1 cellular context compared by ENCODE assay signal in genomic region chr4:22688236-22688635, GRCh38.
TF ChIP-seq lines count a peak whose summit lies in the region.

No MANE protein-coding gene starts in this region.

TF ChIP-seq in H1, 55 proteins besides CTCF, POLR2A, EP300 and RAD21 (continued from another document):
- TF ChIP-seq ATF2 (IDR thresholded peaks at IDR 0.05; ENCODE audit: low read length): no peak
- no peak for TF ChIP-seq TAF7 (optimal IDR thresholded peaks at IDR 0.05; ENCODE audit: borderline replicate concordance, low read depth, low read length)
- TF ChIP-seq GTF2F1 (IDR thresholded peaks at IDR 0.05; ENCODE audit: borderline replicate concordance, low read depth, low read length): no peak
- no peak for TF ChIP-seq ATF3 (IDR thresholded peaks at IDR 0.05; ENCODE audit: insufficient read depth, low read depth, low read length)
- TF ChIP-seq KDM1A (IDR thresholded peaks at IDR 0.05; ENCODE audit: borderline replicate concordance, low read length): no peak
- TF ChIP-seq EGR1 (IDR thresholded peaks at IDR 0.05; ENCODE audit: borderline replicate concordance, low read depth, low read length): no peak
- no peak for TF ChIP-seq BCL11A (IDR thresholded peaks at IDR 0.05; ENCODE audit: low read depth in 2 of 2, low read length in 2 of 2)
- TF ChIP-seq MAFK (IDR thresholded peaks at IDR 0.05; ENCODE audit: low read depth, low read length): no peak
- TF ChIP-seq CBX5 (IDR thresholded peaks at IDR 0.05; ENCODE audit: low read depth, low read length): no peak
